In the genomic region with DNA sequence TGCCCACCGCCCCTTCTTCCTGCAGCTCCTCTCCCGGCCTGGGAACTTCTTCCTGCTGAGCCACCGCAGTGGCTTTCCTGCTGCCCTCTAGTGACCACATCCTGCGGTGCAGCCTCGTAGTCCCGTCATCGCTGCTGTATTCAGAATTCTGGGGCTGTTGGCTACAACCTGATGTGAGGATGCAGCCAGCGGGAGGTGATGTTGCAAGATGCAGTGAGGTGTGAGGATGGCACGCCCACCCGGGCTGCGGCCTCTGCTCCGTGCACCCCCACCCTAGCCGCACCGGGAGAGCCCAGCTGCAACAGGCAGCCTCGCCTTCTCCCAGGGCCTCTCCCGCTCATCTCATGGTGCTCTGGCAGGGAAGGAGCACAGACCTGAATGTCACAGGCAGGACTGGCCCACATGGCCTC, we compare ENCODE assay signal across 8 cellular contexts. TPM values are rescaled to one million over a fixed set of nuclear protein-coding genes. Genes with fewer than 3 reads are reported as not detected.
DNase-seq lines count a peak whose midpoint lies in the region; ATAC-seq lines count a peak whose summit lies in the region.

No MANE protein-coding gene starts in this region.

- H4K8ac ChIP-seq in trophoblast cell (ENCODE audit: low read depth, low read length) = no peak overlapping the region

- no peak overlapping the region for H3K4me2 ChIP-seq in trophoblast cell (ENCODE audit: low read length)

- no CpG with 5 or more reads among the region's 16 CpGs for WGBS in trophoblast cell (ENCODE audit: extremely low coverage, insufficient coverage, insufficient read length)
- 15 to 16% methylated on average over 16 of the region's 16 CpGs for WGBS in aorta, 2 donors

- H2BK12ac ChIP-seq in trophoblast cell (ENCODE audit: low read length) = no peak overlapping the region

- H3K9ac ChIP-seq in trophoblast cell (ENCODE audit: low read length) = no peak overlapping the region

- no peaks in the 10 kb centered on the region for H3K36me3 ChIP-seq in MG63
- H3K36me3 ChIP-seq in trophoblast cell (ENCODE audit: control insufficient read depth in 1 of 2, insufficient read depth in 2 of 2, low read length in 2 of 2) = no peaks in the 10 kb centered on the region
- no peaks in the 10 kb centered on the region for H3K36me3 ChIP-seq in aorta (ENCODE audit: control insufficient read depth in 1 of 2, insufficient read depth in 2 of 2, low read length in 1 of 2)

- H3K27ac Mint-ChIP-seq in activated naive CD4-positive, alpha-beta T cell treated with anti-CD3 and anti-CD28 coated beads, Interleukin-2, amount 50 U/mL, for 72 hours = no peak overlapping the region

- H3K4me3 ChIP-seq in MG63 (no peak overlapping the region), trophoblast cell (ENCODE audit: low read depth, low read length) (no peak overlapping the region), aorta (ENCODE audit: low read length in 2 of 2) (no peak overlapping the region)

- no peak overlapping the region for H2AFZ ChIP-seq in trophoblast cell (ENCODE audit: insufficient read depth, low read length, poor library complexity)

- no peaks in the 10 kb centered on the region for H3K79me1 ChIP-seq in trophoblast cell (ENCODE audit: low read length)

- in situ Hi-C loops in SK-MEL-5 (cut with HindIII; ENCODE audit: low pct_unique_long_range_greater_than_20kb, low sequenced_read_pairs) = no loop called here

- H4K91ac ChIP-seq in trophoblast cell (ENCODE audit: low read depth, low read length) = no peak overlapping the region

- no peak overlapping the region for H3K4ac ChIP-seq in trophoblast cell (ENCODE audit: low read depth, low read length)

- no peak overlapping the region for H2AK5ac ChIP-seq in trophoblast cell (ENCODE audit: low read length)

- H2BK120ac ChIP-seq in trophoblast cell (ENCODE audit: insufficient read depth, low read length, poor library complexity) = no peak overlapping the region

- no peak overlapping the region for H2BK5ac ChIP-seq in trophoblast cell (ENCODE audit: low read depth, low read length, poor library complexity)

- no peaks in the 10 kb centered on the region for H3K9me3 Mint-ChIP-seq in activated naive CD4-positive, alpha-beta T cell treated with anti-CD3 and anti-CD28 coated beads, Interleukin-2, amount 50 U/mL, for 72 hours

- H3K27ac ChIP-seq in trophoblast cell (ENCODE audit: low read depth, low read length) (no peak overlapping the region), aorta (ENCODE audit: low read depth in 1 of 2, low read length in 2 of 2) (no peak overlapping the region)

- no peak overlapping the region for H4K12ac ChIP-seq in trophoblast cell (ENCODE audit: low read depth, low read length)

- ATAC-seq in activated naive CD4-positive, alpha-beta T cell treated with anti-CD3 and anti-CD28 coated beads, Interleukin-2, amount 50 U/mL, for 72 hours = peak; percentile 39 to 78
- ATAC-seq in Right ventricle myocardium inferior (peak; percentile 68), aorta (ENCODE audit: low FRiP score) (peak; percentile 82)

- intact Hi-C loops in Right ventricle myocardium inferior (cut with DNase I) = loop anchor here (2.0 to 5.0 kb wide), 5 partner anchors 48 to 293 kb away; no protein-coding TSS in a partner anchor
- intact Hi-C loops in aorta (cut with DNase I) = loop anchor here (2.0 to 10.0 kb wide), 5 partner anchors 71 to 285 kb away; no protein-coding TSS in a partner anchor

- H3K4me1 ChIP-seq in trophoblast cell (ENCODE audit: control insufficient read depth in 1 of 2, insufficient read depth in 2 of 2, low read length in 2 of 2) (peaks cover 11 to 15% of the 10 kb centered on the region in 2 experiments), aorta (ENCODE audit: control insufficient read depth in 1 of 2, insufficient read depth in 2 of 2, low read length in 2 of 2) (no peaks in the 10 kb centered on the region)

- H3K36me3 Mint-ChIP-seq in activated naive CD4-positive, alpha-beta T cell treated with anti-CD3 and anti-CD28 coated beads, Interleukin-2, amount 50 U/mL, for 72 hours = no peaks in the 10 kb centered on the region

- H3K27me3 ChIP-seq in MG63 (no peaks in the 10 kb centered on the region), trophoblast cell (ENCODE audit: insufficient read depth, low read length) (no peaks in the 10 kb centered on the region), aorta (ENCODE audit: control insufficient read depth in 1 of 2, insufficient read depth in 2 of 2, low read length in 1 of 2) (no peaks in the 10 kb centered on the region)

- no peak overlapping the region for H3K14ac ChIP-seq in trophoblast cell (ENCODE audit: low read length)

- DNase-seq in SIG-M5 treated with dmso at 0.1 percent for 504 hours (lab: John Stamatoyannopoulos, UW; ENCODE audit: unreplicated experiment) = peak; percentile 44
- no peak for DNase-seq in SIG-M5 (lab: John Stamatoyannopoulos, UW)
- peak; percentile 59 for DNase-seq in MG63
- DNase-seq in SK-MEL-5 (ENCODE audit: low read depth, low spot score) = peak; percentile 69
- peak; percentile 61 to 73 for DNase-seq in activated naive CD4-positive, alpha-beta T cell treated with anti-CD3 and anti-CD28 coated beads, Interleukin-2, amount 50 U/mL, for 72 hours (ENCODE audit: low spot score in 2 of 2)
- DNase-seq in Right ventricle myocardium inferior (ENCODE audit: missing footprints) = peak; percentile 83
- DNase-seq in trophoblast cell = peak; percentile 48 to 82
- peak; percentile 83 to 92 for DNase-seq in aorta

- H3K9me3 ChIP-seq in MG63 (no peaks in the 10 kb centered on the region), trophoblast cell (ENCODE audit: insufficient read depth, low read depth, low read length) (no peaks in the 10 kb centered on the region), aorta (ENCODE audit: control insufficient read depth, low read length) (no peaks in the 10 kb centered on the region)

- no peaks in the 10 kb centered on the region for H3K79me2 ChIP-seq in trophoblast cell (ENCODE audit: control insufficient read depth, insufficient read depth, low read length, poor library complexity)

- no peak overlapping the region for H3K23ac ChIP-seq in trophoblast cell (ENCODE audit: low read length)

- no peak overlapping the region for H3K18ac ChIP-seq in trophoblast cell (ENCODE audit: low read length)

RNA-seq across cellular contexts. Expression of gene CHST1, which starts 10.1 kb away (rescaled TPM):
- not detected in 2 replicates for total RNA-seq in MG63 (2014; rRNA removed; shearing (Covaris generic); ENCODE audit: low replicate concordance)
- total RNA-seq in SK-MEL-5 (2014; rRNA removed; shearing (Covaris generic)) = not detected in 2 replicates
- 0.27 TPM in 1 of 2 replicates, not detected in the other for polyA plus RNA-seq in SK-MEL-5 (2015; cell fraction: cytosol; rRNA removed)
- polyA plus RNA-seq in SK-MEL-5 (2015; cell fraction: nucleus; rRNA removed) = not detected in 2 replicates
- under 1 TPM in 1 of 2 donors, not detected in 1; 0.18 TPM for total RNA-seq in activated naive CD4-positive, alpha-beta T cell treated with anti-CD3 and anti-CD28 coated beads, Interleukin-2, amount 50 U/mL, for 72 hours
- total RNA-seq in Right ventricle myocardium inferior (3.2 TPM), aorta (10 to 100 TPM; 11.0 to 15.2 TPM)
- 2.3 and 2.4 TPM in 2 replicates for polyA plus RNA-seq in trophoblast cell (2013)
- polyA plus RNA-seq in aorta = 10 to 100 TPM in 1 of 2 donors, 1 to 10 TPM in 1; 6.0 to 31.0 TPM
